Comparison of ENCODE assay signal across 1 cellular context in the genomic region with DNA sequence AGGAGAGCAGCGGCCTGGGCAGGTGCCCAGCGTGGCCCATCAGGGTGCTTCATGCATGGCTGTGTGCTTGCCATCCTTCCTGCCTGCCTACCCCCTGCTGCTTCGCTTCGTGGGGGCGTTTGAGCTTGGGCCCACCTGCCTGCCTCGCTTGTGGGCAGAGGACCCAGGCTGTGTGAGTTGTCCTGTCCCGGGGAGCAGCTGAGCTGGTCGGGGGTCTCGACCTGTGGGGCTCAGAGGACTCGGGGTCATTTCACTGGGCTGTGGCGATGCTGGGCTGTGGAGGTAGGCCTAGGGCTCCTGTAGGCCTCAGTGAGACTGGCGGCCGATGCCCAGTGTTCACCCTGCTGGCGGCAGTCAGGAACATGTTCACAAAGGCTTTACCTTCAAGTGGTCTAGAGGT.
TF ChIP-seq lines count a peak whose summit lies in the region.

No MANE protein-coding gene starts in this region.

TF ChIP-seq in K562, 482 proteins besides CTCF, POLR2A, EP300 and RAD21:
- TF ChIP-seq POLR2G (IDR thresholded peaks at IDR 0.05; ENCODE audit: low read depth, low read length) (peak; percentile 65), ZNF717 (CRISPR knock-in tag; IDR thresholded peaks at IDR 0.05) (no peak)
